8 cellular contexts compared by ENCODE assay signal in genomic region chr1:61042679-61043009, GRCh38. TPM values are rescaled to one million over a fixed set of nuclear protein-coding genes. Genes with fewer than 3 reads are reported as not detected.
DNase-seq lines count a peak whose midpoint lies in the region; ATAC-seq and TF ChIP-seq lines count a peak whose summit lies in the region.

No MANE protein-coding gene starts in this region.

- peak overlapping the region; percentile 81 for H3K9ac ChIP-seq in NT2/D1 (ENCODE audit: insufficient read length, low read depth)

- intact Hi-C loops in CD4-positive, alpha-beta memory T cell (cut with micrococcal nuclease) = no loop called here
- intact Hi-C loops in esophagus muscularis mucosa (cut with DNase I) = loop anchor here (2.0 to 5.0 kb wide), 5 partner anchors 70 to 1065 kb away; no protein-coding TSS in a partner anchor
- intact Hi-C loops in ovary (cut with DNase I) = loop anchor here (5.0 to 10.0 kb wide), 5 partner anchors 65 to 1058 kb away; no protein-coding TSS in a partner anchor
- intact Hi-C loops in lower leg skin (cut with DNase I; ENCODE audit: low total_unique reads) = loop anchor here (5.0 kb wide), 2 partner anchors 70 to 760 kb away; no protein-coding TSS in a partner anchor

- no peak for TF ChIP-seq POLR2A in esophagus muscularis mucosa (IDR thresholded peaks at IDR 0.05; ENCODE audit: low read depth)
- TF ChIP-seq POLR2A in ovary (IDR thresholded peaks at IDR 0.05) = no peak
- no peak for TF ChIP-seq POLR2A in lower leg skin (IDR thresholded peaks at IDR 0.05)

- H3K27me3 ChIP-seq in CD4-positive, alpha-beta memory T cell (ENCODE audit: insufficient read depth, low read length) = no peaks in the 10 kb centered on the region
- H3K27me3 ChIP-seq in NT2/D1 (ENCODE audit: insufficient read depth, insufficient read length) (peaks cover 38% of the 10 kb centered on the region), esophagus muscularis mucosa (peaks cover 0 to 4% (median 0%) of the 10 kb centered on the region in 4 donors), ovary (no peaks in the 10 kb centered on the region)

- H3K4me3 ChIP-seq in CD4-positive, alpha-beta memory T cell (ENCODE audit: low read length in 2 of 2) = peak overlapping the region in 1 of 2 donors; percentile 43
- H3K4me3 ChIP-seq in NT2/D1 (ENCODE audit: insufficient read length, low read depth) = peak overlapping the region; percentile 40
- peak overlapping the region; percentile 61 to 71 (median 68) for H3K4me3 ChIP-seq in esophagus muscularis mucosa
- peak overlapping the region; percentile 48 for H3K4me3 ChIP-seq in ovary
- H3K4me3 ChIP-seq in lower leg skin (ENCODE audit: low read depth, poor library complexity, severe bottlenecking) = no peak overlapping the region

- H3K4me3 Mint-ChIP-seq in CD4-positive, alpha-beta memory T cell = peak overlapping the region in 7 of 8 donors; percentile 46 to 88 (median 82)

- POLR2A ChIA-PET in CD4-positive, alpha-beta memory T cell (lab: Charles Lee; ENCODE audit: partially characterized antibody) = interaction anchor here (0.9 to 1.9 kb wide), 3 partner anchors 9 to 39 kb away, joined by 3 to 11 read pairs (median 4); partner anchors contain the start of gene NFIA

- H3K9me3 Mint-ChIP-seq in CD4-positive, alpha-beta memory T cell = peaks cover 0 to 2% (median 0%) of the 10 kb centered on the region in 8 donors

- peaks cover 0 to 7% (median under 1%) of the 10 kb centered on the region in 4 donors for H3K4me1 Mint-ChIP-seq in CD4-positive, alpha-beta memory T cell

- no peak overlapping the region for H3K27ac Mint-ChIP-seq in CD4-positive, alpha-beta memory T cell

- WGBS in esophagus muscularis mucosa = 39% methylated on average over 11 of the region's 16 CpGs
- WGBS in ovary, 3 donors = 19 to 22% (median 21%) methylated on average over 16 of the region's 16 CpGs
- WGBS in lower leg skin, 2 donors = 25 to 31% methylated on average over 12 to 15 of the region's 16 CpGs

- no peaks in the 10 kb centered on the region for H3K36me3 Mint-ChIP-seq in CD4-positive, alpha-beta memory T cell

- H3K36me3 ChIP-seq in CD4-positive, alpha-beta memory T cell (ENCODE audit: insufficient read depth, low read length) = no peaks in the 10 kb centered on the region
- no peaks in the 10 kb centered on the region for H3K36me3 ChIP-seq in NT2/D1 (ENCODE audit: insufficient read depth, insufficient read length, low read length)
- no peaks in the 10 kb centered on the region for H3K36me3 ChIP-seq in esophagus muscularis mucosa
- no peaks in the 10 kb centered on the region for H3K36me3 ChIP-seq in ovary

- no peaks in the 10 kb centered on the region for H3K9me3 ChIP-seq in CD4-positive, alpha-beta memory T cell (ENCODE audit: control insufficient read depth in 1 of 2, low read length in 2 of 2)
- no peaks in the 10 kb centered on the region for H3K9me3 ChIP-seq in NT2/D1 (ENCODE audit: insufficient read depth, low read length)
- no peaks in the 10 kb centered on the region for H3K9me3 ChIP-seq in esophagus muscularis mucosa
- no peaks in the 10 kb centered on the region for H3K9me3 ChIP-seq in ovary

- no peak for DNase-seq in CD4-positive, alpha-beta memory T cell
- DNase-seq in NT2/D1 (ENCODE audit: low read depth, low spot score) (no peak), esophagus muscularis mucosa (ENCODE audit: extremely low spot score) (no peak), ovary (no peak), lower leg skin (ENCODE audit: low spot score in 2 of 2) (no peak), NAMALWA (ENCODE audit: low spot score) (no peak)

- TF ChIP-seq CTCF in esophagus muscularis mucosa (IDR thresholded peaks at IDR 0.05) = no peak
- TF ChIP-seq CTCF in ovary (IDR thresholded peaks at IDR 0.05) = no peak
- TF ChIP-seq CTCF in lower leg skin (IDR thresholded peaks at IDR 0.05) = no peak

- ATAC-seq in GM19351 (IDR thresholded peaks at IDR 0.05; ENCODE audit: unreplicated experiment) (no peak), GM18873 (IDR thresholded peaks at IDR 0.05; ENCODE audit: low FRiP score, unreplicated experiment) (no peak)

- H3K4me1 ChIP-seq in CD4-positive, alpha-beta memory T cell (ENCODE audit: insufficient read depth, low read length) = peaks cover 6% of the 10 kb centered on the region
- no peaks in the 10 kb centered on the region for H3K4me1 ChIP-seq in NT2/D1 (ENCODE audit: insufficient read depth, insufficient read length)
- peaks cover 8 to 12% (median 11%) of the 10 kb centered on the region in 4 donors for H3K4me1 ChIP-seq in esophagus muscularis mucosa
- no peaks in the 10 kb centered on the region for H3K4me1 ChIP-seq in ovary (ENCODE audit: insufficient read depth)

- CTCF ChIA-PET in CD4-positive, alpha-beta memory T cell (lab: Charles Lee; ENCODE audit: partially characterized antibody) = interaction anchor here (0.6 to 4.3 kb wide), 32 partner anchors 9 to 1071 kb away, joined by 3 to 29 read pairs (median 4); no protein-coding TSS in a partner anchor

- H3K27ac ChIP-seq in CD4-positive, alpha-beta memory T cell (ENCODE audit: low read depth, low read length) = no peak overlapping the region
- H3K27ac ChIP-seq in esophagus muscularis mucosa (replicated peaks in 1 of 4) (peak overlapping the region; percentile 80 to 84 (median 83)), ovary (no peak overlapping the region)

- peaks cover 20 to 25% of the 10 kb centered on the region in 2 donors for H3K27me3 Mint-ChIP-seq in CD4-positive, alpha-beta memory T cell

- TF ChIP-seq EP300 in esophagus muscularis mucosa (IDR thresholded peaks at IDR 0.05) = no peak
- no peak for TF ChIP-seq EP300 in ovary (IDR thresholded peaks at IDR 0.05)

RNA-seq across cellular contexts. Expression of gene NFIA, which starts 39.7 kb away (rescaled TPM):
- total RNA-seq in CD4-positive, alpha-beta memory T cell = 1 to 10 TPM; 6.9 to 7.3 TPM
- polyA plus RNA-seq in CD4-positive, alpha-beta memory T cell = 1 to 10 TPM; 5.1 to 6.6 TPM
- total RNA-seq in esophagus muscularis mucosa (100 to 1,000 TPM; 134 to 183 (median 148) TPM), ovary (100 to 1,000 TPM in 2 of 7 donors, 10 to 100 TPM in 5; 34.0 to 115 (median 90.8) TPM), lower leg skin (10 to 100 TPM; 26.0 to 32.5 (median 30.3) TPM)
- 10 to 100 TPM; 11.8 to 23.5 TPM for polyA plus RNA-seq in ovary

Comparison
In these comparisons a context has a peak if more than half of its experiments do, and no peak if none do; other contexts are left out.
1. H3K27ac ChIP-seq: peak in esophagus muscularis mucosa (4 of 4); none in CD4-positive, alpha-beta memory T cell (single experiment) and ovary (0 of 2).